9 cellular contexts compared by ENCODE assay signal in genomic region chr16:90023078-90023447, GRCh38. TPM values are rescaled to one million over a fixed set of nuclear protein-coding genes. Genes with fewer than 3 reads are reported as not detected.
DNase-seq lines count a peak whose midpoint lies in the region; ATAC-seq and TF ChIP-seq lines count a peak whose summit lies in the region.
"Had no signal": no experiment of that assay in that cellular context is flagged by ENCODE, and none has a peak within 500 bp of the region (broad histone marks: within the 10 kb centered on the region; RNA-seq: fewer than 3 reads in every experiment).

No MANE protein-coding gene starts in this region.

- H3K9ac ChIP-seq in IMR-90 (ENCODE audit: low read depth, low read length) = peak overlapping the region; percentile 58

- 40% methylated on average over 1 of the region's 7 CpGs; no CpG with 5 or more reads in 1 of the 2 experiments for WGBS in IMR-90 (ENCODE audit: extremely low coverage in 2 of 2, insufficient read length in 1 of 2), 2 experiments

- in situ Hi-C loops in IMR-90 (cut with MboI; ENCODE audit: low sequenced_read_pairs) = loop anchor here (5.0 kb wide), 1 partner anchor 51 kb away; no protein-coding TSS in a partner anchor

- peak overlapping the region; percentile 68 for H3K14ac ChIP-seq in IMR-90 (replicated peaks; ENCODE audit: low read depth, low read length)

- DNase-seq in IMR-90 (no peak), choroid plexus epithelial cell (ENCODE audit: low read depth) (no peak), NCI-H1092 (lab: John Stamatoyannopoulos, UW) (no peak), DMS153 treated with DMSO at 0.1 percent for 48 hours (lab: John Stamatoyannopoulos, UW; ENCODE audit: unreplicated experiment) (no peak)
- no peak for DNase-seq in stimulated activated CD4-positive, alpha-beta T cell treated with anti-CD3 and anti-CD28 coated beads, Interleukin-15, amount 100 ng/mL, for 24 hours
- DNase-seq: islet precursor cell had no signal

- peaks cover 4% of the 10 kb centered on the region; the same call in 1 of the 2 replicates for H3K36me3 ChIP-seq in IMR-90 (ENCODE audit: control insufficient read depth, insufficient read depth, low read length)

- intact Hi-C loops in IMR-90 (cut with micrococcal nuclease) = loop anchor here (10.0 kb wide), 1 partner anchor 98 kb away; the partner anchor contains the start of gene TUBB3

- no peak overlapping the region for H3K18ac ChIP-seq in IMR-90 (ENCODE audit: low read depth, low read length)

- no peak for ATAC-seq in IMR-90 (ENCODE audit: low read depth)
- no peak for ATAC-seq in GM18909 (IDR thresholded peaks at IDR 0.05; ENCODE audit: poor library complexity, unreplicated experiment)

- H2AK5ac ChIP-seq in IMR-90 (ENCODE audit: low read depth, low read length) = 0 out of 2 replicates have a peak overlapping the region, but pooled peaks have one; percentile 43

- BruUV-seq in IMR-90 (replicated peaks; lab: Mats Ljungman, UMichigan) = no TSS peak

- peak overlapping the region; percentile 6; the same call in 1 of the 2 replicates for H3K56ac ChIP-seq in IMR-90 (ENCODE audit: extremely low read depth, insufficient read depth, low read length)

- H3K27ac ChIP-seq in 22Rv1 = peak overlapping the region; percentile 97
- peak overlapping the region; percentile 19; the same call in 1 of the 2 replicates for H3K27ac ChIP-seq in IMR-90 (ENCODE audit: insufficient read depth, low read length)

- no peaks in the 10 kb centered on the region; the same call in none of the 2 replicates for H3K9me1 ChIP-seq in IMR-90 (ENCODE audit: insufficient read depth, low read length)

- H4K5ac ChIP-seq in IMR-90 (ENCODE audit: low read depth, low read length) = no peak overlapping the region

- TF ChIP-seq CTCF in 22Rv1 (IDR thresholded peaks at IDR 0.05) = no peak
- TF ChIP-seq CTCF in IMR-90 (conservative IDR thresholded peaks at IDR 0.05; ENCODE audit: low read depth, low read length) = no peak
- TF ChIP-seq CTCF in choroid plexus epithelial cell (conservative IDR thresholded peaks at IDR 0.05; ENCODE audit: low read depth, low read length) = no peak

- dilution Hi-C loops in IMR-90 (cut with HindIII; ENCODE audit: low sequenced_read_pairs, unreplicated experiment) = no loop called here

- H3K4me1 ChIP-seq in IMR-90 (ENCODE audit: control insufficient read depth, insufficient read depth, low read length) (peaks cover 10% of the 10 kb centered on the region), mononuclear cell (ENCODE audit: insufficient read depth, low read length) (peaks cover 42% of the 10 kb centered on the region)

- H4K20me1 ChIP-seq in IMR-90 (ENCODE audit: insufficient read depth, low read length) = no peaks in the 10 kb centered on the region; the same call in 1 of the 2 replicates

- TF ChIP-seq RAD21 in IMR-90 (IDR thresholded peaks at IDR 0.05; ENCODE audit: low read length) = no peak

- H3K79me1 ChIP-seq in IMR-90 (ENCODE audit: low read depth in 1 of 2, low read length in 2 of 2) = peaks cover 10 to 31% of the 10 kb centered on the region in 2 experiments

- H2BK15ac ChIP-seq in IMR-90 (ENCODE audit: low read depth, low read length) = no peak overlapping the region

- no peak overlapping the region for H4K91ac ChIP-seq in IMR-90 (ENCODE audit: insufficient read depth, low read depth, low read length)

- peak overlapping the region; percentile 82 for H2AK9ac ChIP-seq in IMR-90 (replicated peaks; ENCODE audit: low read depth, low read length, poor library complexity)

- peak overlapping the region; percentile 84 for H2AFZ ChIP-seq in IMR-90 (replicated peaks; ENCODE audit: low read length, poor library complexity)

- H4K8ac ChIP-seq in IMR-90 (ENCODE audit: low read depth in 2 of 2, low read length in 2 of 2) = 0 out of 4 replicates have a peak overlapping the region, but pooled peaks of 1 of the 2 experiments have one; percentile 24

- no peaks in the 10 kb centered on the region for H3K9me3 ChIP-seq in IMR-90 (ENCODE audit: control insufficient read depth, insufficient read depth, low read length)
- H3K9me3 ChIP-seq in mononuclear cell (ENCODE audit: low read depth, low read length) = no peaks in the 10 kb centered on the region

- peak overlapping the region; percentile 79 for H3K4me2 ChIP-seq in IMR-90 (ENCODE audit: low read depth, low read length)

- H3K27me3 ChIP-seq in IMR-90 (ENCODE audit: control insufficient read depth, insufficient read depth, low read length) = no peaks in the 10 kb centered on the region
- H3K27me3 ChIP-seq in mononuclear cell (ENCODE audit: insufficient read depth, low read length) = peaks cover 8% of the 10 kb centered on the region

- no peak overlapping the region for H2BK5ac ChIP-seq in IMR-90 (ENCODE audit: low read depth, low read length, poor library complexity, severe bottlenecking)

- H3K4ac ChIP-seq in IMR-90 (ENCODE audit: low read depth, low read length) = peak overlapping the region; percentile 55; the same call in 1 of the 2 replicates

- CTCF ChIA-PET in IMR-90 (lab: Yijun Ruan, JAX) = no interaction called here

- H3K23ac ChIP-seq in IMR-90 (ENCODE audit: low read depth, low read length) = peak overlapping the region; percentile 68; the same call in 1 of the 2 replicates

- no peak overlapping the region for H2BK20ac ChIP-seq in IMR-90 (ENCODE audit: low read depth, low read length)

- no peak overlapping the region for H2BK120ac ChIP-seq in IMR-90 (ENCODE audit: low read depth, low read length)

- POLR2A ChIA-PET in IMR-90 (lab: Charles Lee; ENCODE audit: unreplicated experiment) = no interaction called here

- H3K4me3 ChIP-seq in IMR-90 (ENCODE audit: insufficient read depth, low read depth, low read length) = peak overlapping the region; percentile 53
- peak overlapping the region; percentile 78 for H3K4me3 ChIP-seq in choroid plexus epithelial cell (ENCODE audit: low read depth, low read length)
- H3K4me3 ChIP-seq in mononuclear cell (ENCODE audit: low read length) = peak overlapping the region; percentile 43

- no peak for TF ChIP-seq POLR2A in IMR-90 (IDR thresholded peaks at IDR 0.05; ENCODE audit: low read depth, low read length)

TF ChIP-seq in IMR-90, 13 proteins besides CTCF, POLR2A, EP300 and RAD21:
- no peak for TF ChIP-seq USF2 (IDR thresholded peaks at IDR 0.05; ENCODE audit: low read depth, low read length)
- no peak for TF ChIP-seq RCOR1 (IDR thresholded peaks at IDR 0.05; ENCODE audit: insufficient replicate concordance, low read length)
- no peak for TF ChIP-seq SMC3 (IDR thresholded peaks at IDR 0.05; ENCODE audit: low read depth, low read length)
- no peak for TF ChIP-seq CEBPB (IDR thresholded peaks at IDR 0.05; ENCODE audit: low read depth, low read length)
- no peak for TF ChIP-seq NFE2L2 (IDR thresholded peaks at IDR 0.05; ENCODE audit: low read depth, low read length)
- no peak for TF ChIP-seq CHD1 (IDR thresholded peaks at IDR 0.05; ENCODE audit: low read depth, low read length)
- no peak for TF ChIP-seq MXI1 (IDR thresholded peaks at IDR 0.05; ENCODE audit: borderline replicate concordance, low read depth, low read length)
- no peak for TF ChIP-seq ELK1 (IDR thresholded peaks at IDR 0.05; ENCODE audit: borderline replicate concordance, low read depth, low read length)
- TF ChIP-seq BHLHE40 (IDR thresholded peaks at IDR 0.05; ENCODE audit: low read depth, low read length) = no peak
- TF ChIP-seq MAZ (IDR thresholded peaks at IDR 0.05; ENCODE audit: borderline replicate concordance, low read depth, low read length) = no peak
- no peak for TF ChIP-seq RFX5 (IDR thresholded peaks at IDR 0.05; ENCODE audit: low read depth, low read length)
- TF ChIP-seq MAFK (IDR thresholded peaks at IDR 0.05; ENCODE audit: low read depth, low read length) = no peak
- no peak for TF ChIP-seq FOS (IDR thresholded peaks at IDR 0.05; ENCODE audit: low read depth, low read length)

RNA-seq across cellular contexts. Expression of gene DBNDD1, which starts 3.8 kb away (rescaled TPM):
- total RNA-seq in IMR-90 (2012; rRNA removed) = 3.1 and 3.4 TPM in 2 replicates
- polyA plus RNA-seq in IMR-90 (2012; rRNA removed) = 23.0 and 26.2 TPM in 2 replicates
- polyA plus RNA-seq in IMR-90 (2012; cell fraction: cytosol; rRNA removed) = 14.9 and 31.6 TPM in 2 replicates
- 11.1 and 18.7 TPM in 2 replicates for polyA plus RNA-seq in IMR-90 (2012; cell fraction: nucleus; rRNA removed; ENCODE audit: low replicate concordance)
- total RNA-seq in mononuclear cell = 1.8 TPM

RNA-seq across cellular contexts. Expression of gene PRDM7, which starts 54.1 kb away (rescaled TPM):
- total RNA-seq in IMR-90 (2012; rRNA removed) (not detected in 2 replicates), mononuclear cell (not detected)
- not detected in 2 replicates for polyA plus RNA-seq in IMR-90 (2012; rRNA removed)
- polyA plus RNA-seq in IMR-90 (2012; cell fraction: cytosol; rRNA removed) = not detected in 2 replicates
- polyA plus RNA-seq in IMR-90 (2012; cell fraction: nucleus; rRNA removed; ENCODE audit: low replicate concordance) = 0.03 TPM in 1 of 2 replicates, not detected in the other
